ENCODE assay signal across 9 cellular contexts in genomic region chr12:89179983-89180382, GRCh38.
DNase-seq lines count a peak whose midpoint lies in the region; ATAC-seq and TF ChIP-seq lines count a peak whose summit lies in the region.
"Had no signal": no experiment of that assay in that cellular context is flagged by ENCODE, and none has a peak within 500 bp of the region (broad histone marks: within the 10 kb centered on the region; RNA-seq: fewer than 3 reads in every experiment).

No MANE protein-coding gene starts in this region.

- H3K4me3 Mint-ChIP-seq in activated T-cell treated with anti-CD3 and anti-CD28 coated beads, Interleukin-2, amount 50 U/mL, for 72 hours, result peak overlapping the region; percentile 48 to 70
- H3K4me3 Mint-ChIP-seq: stimulated activated memory B cell treated with anti-CD40 and anti-IgM and Interleukin-4, amounts not matched to agents 10 μg/mL and 1 μg/mL and 100 μg/mL, for 72 hours had no signal

- H4K20me1 ChIP-seq in Karpas-422 (ENCODE audit: insufficient read depth, low read depth, low read length), result no peaks in the 10 kb centered on the region

- H2AFZ ChIP-seq in Karpas-422 (ENCODE audit: low read length), result no peak overlapping the region

- ATAC-seq in activated T-cell treated with anti-CD3 and anti-CD28 coated beads, Interleukin-2, amount 50 U/mL, for 72 hours (replicated peaks in 1 of 2), result no peak
- peak; percentile 65 for ATAC-seq in RWPE2 (ENCODE audit: low read depth)
- peak; percentile 63 for ATAC-seq in gastroesophageal sphincter
- no peak for ATAC-seq in GM21723 (IDR thresholded peaks at IDR 0.05; ENCODE audit: unreplicated experiment)
- ATAC-seq: stimulated activated memory B cell treated with anti-CD40 and anti-IgM and Interleukin-4, amounts not matched to agents 10 μg/mL and 1 μg/mL and 100 μg/mL, for 72 hours had no signal

- H3K36me3 ChIP-seq in RWPE2 (ENCODE audit: low read depth) (no peaks in the 10 kb centered on the region), gastroesophageal sphincter (no peaks in the 10 kb centered on the region), thyroid gland (no peaks in the 10 kb centered on the region), Karpas-422 (ENCODE audit: insufficient read depth, low read length) (no peaks in the 10 kb centered on the region)

- no peak overlapping the region for H3K9ac ChIP-seq in Karpas-422 (ENCODE audit: low read length)

- H3K9me3 ChIP-seq in RWPE2 (ENCODE audit: severe bottlenecking) (no peaks in the 10 kb centered on the region), gastroesophageal sphincter (no peaks in the 10 kb centered on the region), thyroid gland (no peaks in the 10 kb centered on the region), Karpas-422 (ENCODE audit: low read length) (no peaks in the 10 kb centered on the region)

- no peak for TF ChIP-seq CTCF in RWPE2 (IDR thresholded peaks at IDR 0.05; ENCODE audit: poor library complexity, severe bottlenecking)
- no peak for TF ChIP-seq CTCF in gastroesophageal sphincter (IDR thresholded peaks at IDR 0.05)
- TF ChIP-seq CTCF in thyroid gland (IDR thresholded peaks at IDR 0.05), result no peak

- no peaks in the 10 kb centered on the region for H3K79me2 ChIP-seq in Karpas-422 (ENCODE audit: low read length)

- no peak overlapping the region for H3K4me2 ChIP-seq in Karpas-422 (ENCODE audit: low read depth, low read length, poor library complexity, severe bottlenecking)

- H3K4me1 Mint-ChIP-seq in activated T-cell treated with anti-CD3 and anti-CD28 coated beads, Interleukin-2, amount 50 U/mL, for 72 hours (ENCODE audit: low read depth), result peaks cover 63% of the 10 kb centered on the region
- H3K4me1 Mint-ChIP-seq: stimulated activated memory B cell treated with anti-CD40 and anti-IgM and Interleukin-4, amounts not matched to agents 10 μg/mL and 1 μg/mL and 100 μg/mL, for 72 hours had no signal

- no peak for TF ChIP-seq POLR2A in gastroesophageal sphincter (IDR thresholded peaks at IDR 0.05)
- no peak for TF ChIP-seq POLR2A in thyroid gland (IDR thresholded peaks at IDR 0.05)

- H3K4me1 ChIP-seq in RWPE2 (ENCODE audit: insufficient read depth, poor library complexity, severe bottlenecking) (peaks cover 52% of the 10 kb centered on the region), gastroesophageal sphincter (peaks cover 0 to 18% (median 14%) of the 10 kb centered on the region in 3 donors), thyroid gland (no peaks in the 10 kb centered on the region), Karpas-422 (ENCODE audit: low read length) (peaks cover 10% of the 10 kb centered on the region)

- no peak for DNase-seq in activated T-cell treated with anti-CD3 and anti-CD28 coated beads, Interleukin-2, amount 50 U/mL, for 72 hours
- DNase-seq in activated T-cell treated with anti-CD3 and anti-CD28 coated beads for 4 hours (no peak), RWPE2 (ENCODE audit: low spot score) (peak; percentile 78), thyroid gland (peak; percentile 4 to 6), Karpas-422 (no peak)
- DNase-seq in stimulated activated CD8-positive, alpha-beta memory T cell treated with anti-CD3 and anti-CD28 coated beads, Interleukin-4, amount 100 ng/mL, for 48 hours, result no peak

- no peaks in the 10 kb centered on the region for H3K9me2 ChIP-seq in Karpas-422 (replicated peaks; ENCODE audit: insufficient read depth, low read length)

- H3K27me3 Mint-ChIP-seq in activated T-cell treated with anti-CD3 and anti-CD28 coated beads, Interleukin-2, amount 50 U/mL, for 72 hours (ENCODE audit: low read depth), result no peaks in the 10 kb centered on the region

- TF ChIP-seq EP300 in gastroesophageal sphincter (IDR thresholded peaks at IDR 0.05), result no peak

- WGBS in gastroesophageal sphincter (ENCODE audit: low coverage in 1 of 2), 2 donors, result 9 to 10% methylated on average over 1 of the region's 1 CpG
- 17 to 48% methylated on average over 1 of the region's 1 CpG for WGBS in thyroid gland, 2 donors

- H3K4me3 ChIP-seq in RWPE2 (ENCODE audit: severe bottlenecking) (no peak overlapping the region), gastroesophageal sphincter (no peak overlapping the region), thyroid gland (replicated peaks in 1 of 3) (no peak overlapping the region), Karpas-422 (ENCODE audit: low read length) (no peak overlapping the region)

- H3K36me3 Mint-ChIP-seq in activated T-cell treated with anti-CD3 and anti-CD28 coated beads, Interleukin-2, amount 50 U/mL, for 72 hours (ENCODE audit: insufficient read depth in 2 of 2), result peaks cover 1 to 2% of the 10 kb centered on the region in 2 donors
- H3K36me3 Mint-ChIP-seq: stimulated activated memory B cell treated with anti-CD40 and anti-IgM and Interleukin-4, amounts not matched to agents 10 μg/mL and 1 μg/mL and 100 μg/mL, for 72 hours had no signal

- H3K27me3 ChIP-seq in RWPE2 (ENCODE audit: insufficient read depth, poor library complexity, severe bottlenecking) (no peaks in the 10 kb centered on the region), gastroesophageal sphincter (no peaks in the 10 kb centered on the region), thyroid gland (no peaks in the 10 kb centered on the region), Karpas-422 (ENCODE audit: low read length) (no peaks in the 10 kb centered on the region)

- H3K27ac Mint-ChIP-seq in activated T-cell treated with anti-CD3 and anti-CD28 coated beads, Interleukin-2, amount 50 U/mL, for 72 hours, result peak overlapping the region; percentile 69
- H3K27ac Mint-ChIP-seq: stimulated activated memory B cell treated with anti-CD40 and anti-IgM and Interleukin-4, amounts not matched to agents 10 μg/mL and 1 μg/mL and 100 μg/mL, for 72 hours had no signal

- intact Hi-C loops in thyroid gland (cut with DNase I), result no loop called here

- peaks cover 0 to 4% of the 10 kb centered on the region in 2 donors for H3K9me3 Mint-ChIP-seq in activated T-cell treated with anti-CD3 and anti-CD28 coated beads, Interleukin-2, amount 50 U/mL, for 72 hours
- H3K9me3 Mint-ChIP-seq: stimulated activated memory B cell treated with anti-CD40 and anti-IgM and Interleukin-4, amounts not matched to agents 10 μg/mL and 1 μg/mL and 100 μg/mL, for 72 hours had no signal

- H3K27ac ChIP-seq in RWPE2 (ENCODE audit: poor library complexity, severe bottlenecking) (peak overlapping the region; percentile 61), gastroesophageal sphincter (peak overlapping the region in 1 of 4 donors; percentile 17), thyroid gland (no peak overlapping the region), Karpas-422 (ENCODE audit: low read length) (no peak overlapping the region)

Comparison
In these comparisons a context has a peak if more than half of its experiments do, and no peak if none do; other contexts are left out.
1. ATAC-seq: peak in RWPE2 (single experiment) and gastroesophageal sphincter (single experiment); none in activated T-cell treated with anti-CD3 and anti-CD28 coated beads, Interleukin-2, amount 50 U/mL, for 72 hours (0 of 2) and GM21723 (single experiment).
2. DNase-seq: peak in RWPE2 (single experiment) and thyroid gland (2 of 2); none in activated T-cell treated with anti-CD3 and anti-CD28 coated beads, Interleukin-2, amount 50 U/mL, for 72 hours (0 of 2), activated T-cell treated with anti-CD3 and anti-CD28 coated beads for 4 hours (single experiment), Karpas-422 (single experiment) and stimulated activated CD8-positive, alpha-beta memory T cell treated with anti-CD3 and anti-CD28 coated beads, Interleukin-4, amount 100 ng/mL, for 48 hours (single experiment).